Comparison of ENCODE assay signal across 9 cellular contexts in genomic region chr20:8082025-8082424, GRCh38. TPM values are rescaled to one million over a fixed set of nuclear protein-coding genes. Genes with fewer than 3 reads are reported as not detected.
DNase-seq lines count a peak whose midpoint lies in the region; ATAC-seq, FAIRE-seq and TF ChIP-seq lines count a peak whose summit lies in the region.
"Had no signal": no experiment of that assay in that cellular context is flagged by ENCODE, and none has a peak within 500 bp of the region (broad histone marks: within the 10 kb centered on the region; RNA-seq: fewer than 3 reads in every experiment).

No MANE protein-coding gene starts in this region.

- CTCF ChIA-PET in A549 (lab: Yijun Ruan, JAX) = no interaction called here

- no peaks in the 10 kb centered on the region for H3K36me3 Mint-ChIP-seq in glutamatergic neuron (ENCODE audit: unreplicated experiment)

- no peak for FAIRE-seq in A549 (lab: Jason Lieb, UNC)

- H3K4me2 ChIP-seq in A549 = no peak overlapping the region

- ATAC-seq in A549 (peak; percentile 77 to 80; a peak in 5 of 6 replicates), RWPE2 (ENCODE audit: low read depth) (peak; percentile 56; the same call in 2 of the 3 replicates), HG03175 (IDR thresholded peaks at IDR 0.05; ENCODE audit: unreplicated experiment) (no peak)

- H3K36me3 ChIP-seq in RWPE2 (ENCODE audit: low read depth) = no peaks in the 10 kb centered on the region; the same call in 1 of the 2 replicates

- no peak for TF ChIP-seq CTCF in A549 (IDR thresholded peaks at IDR 0.05)
- peak; percentile 55 for TF ChIP-seq CTCF in GM12864 (IDR thresholded peaks at IDR 0.05; ENCODE audit: low read depth, low read length, missing control alignments)
- no peak for TF ChIP-seq CTCF in RWPE2 (IDR thresholded peaks at IDR 0.05; ENCODE audit: poor library complexity, severe bottlenecking)
- peak; percentile 48 for TF ChIP-seq CTCF in glutamatergic neuron (IDR thresholded peaks at IDR 0.05; ENCODE audit: partially characterized antibody, unreplicated experiment)

- no peak overlapping the region for H3K4me3 ChIP-seq in A549
- H3K4me3 ChIP-seq in GM12864 (ENCODE audit: low read depth, low read length) = no peak overlapping the region
- H3K4me3 ChIP-seq in RWPE2 (ENCODE audit: severe bottlenecking) = no peak overlapping the region

- no peaks in the 10 kb centered on the region for H3K9me3 Mint-ChIP-seq in glutamatergic neuron (ENCODE audit: unreplicated experiment)
- H3K9me3 Mint-ChIP-seq: activated CD4-positive, alpha-beta T cell treated with anti-CD3 and anti-CD28 coated beads, Interleukin-2, amount 10 ng/mL, durations not matched to agents 24 days and 14 days had no signal

- peaks cover 3% of the 10 kb centered on the region; the same call in 1 of the 3 replicates for H3K4me1 ChIP-seq in A549
- no peaks in the 10 kb centered on the region for H3K4me1 ChIP-seq in RWPE2 (ENCODE audit: insufficient read depth, poor library complexity, severe bottlenecking)

- TF ChIP-seq POLR2A in A549 (IDR thresholded peaks at IDR 0.05; ENCODE audit: low read length) = no peak

- no peaks in the 10 kb centered on the region for H3K27me3 Mint-ChIP-seq in glutamatergic neuron (ENCODE audit: unreplicated experiment)

- peak; percentile 3 to 45 for DNase-seq in A549 (ENCODE audit: low read depth in 1 of 2, low spot score in 1 of 2)
- DNase-seq in GM12864 (ENCODE audit: low read depth) = no peak
- DNase-seq in RWPE2 (ENCODE audit: low spot score) = no peak
- DNase-seq in glutamatergic neuron = no peak
- no peak for DNase-seq in NCI-H2196 (lab: John Stamatoyannopoulos, UW; ENCODE audit: unreplicated experiment)
- DNase-seq in superior temporal gyrus (ENCODE audit: extremely low spot score) = no peak
- no peak for DNase-seq in mucosa of gallbladder (ENCODE audit: low spot score)
- DNase-seq: activated CD4-positive, alpha-beta T cell treated with anti-CD3 and anti-CD28 coated beads, Interleukin-2, amount 10 ng/mL, durations not matched to agents 24 days and 14 days had no signal

- peaks cover 3% of the 10 kb centered on the region for H3K27me3 ChIP-seq in RWPE2 (ENCODE audit: insufficient read depth, poor library complexity, severe bottlenecking)

- TF ChIP-seq EP300 in A549 (IDR thresholded peaks at IDR 0.05) = no peak

- H3K4me1 Mint-ChIP-seq in glutamatergic neuron (ENCODE audit: low read depth, unreplicated experiment) = peaks cover 6% of the 10 kb centered on the region
- H3K4me1 Mint-ChIP-seq: activated CD4-positive, alpha-beta T cell treated with anti-CD3 and anti-CD28 coated beads, Interleukin-2, amount 10 ng/mL, durations not matched to agents 24 days and 14 days had no signal

- no peak overlapping the region for H3K27ac ChIP-seq in A549
- no peak overlapping the region for H3K27ac ChIP-seq in RWPE2 (ENCODE audit: poor library complexity, severe bottlenecking)

- no peak overlapping the region for H3K4me3 Mint-ChIP-seq in glutamatergic neuron (ENCODE audit: unreplicated experiment)
- H3K4me3 Mint-ChIP-seq: activated CD4-positive, alpha-beta T cell treated with anti-CD3 and anti-CD28 coated beads, Interleukin-2, amount 10 ng/mL, durations not matched to agents 24 days and 14 days had no signal

- H3K27ac Mint-ChIP-seq in glutamatergic neuron (ENCODE audit: unreplicated experiment) = no peak overlapping the region
- H3K27ac Mint-ChIP-seq: activated CD4-positive, alpha-beta T cell treated with anti-CD3 and anti-CD28 coated beads, Interleukin-2, amount 10 ng/mL, durations not matched to agents 24 days and 14 days had no signal

- POLR2A ChIA-PET in A549 (lab: Yijun Ruan, JAX) = interaction anchor here (0.6 kb wide), 1 partner anchor 699 kb away, joined by 3 read pairs; no protein-coding TSS in a partner anchor

- no peak for TF ChIP-seq RAD21 in A549 (conservative IDR thresholded peaks at IDR 0.05 in 1 of 2, IDR thresholded peaks at IDR 0.05 in 1 of 2)

- H3K9me3 ChIP-seq in A549 = no peaks in the 10 kb centered on the region
- no peaks in the 10 kb centered on the region for H3K9me3 ChIP-seq in RWPE2 (ENCODE audit: severe bottlenecking)

TF ChIP-seq in A549, 52 proteins besides CTCF, POLR2A, EP300 and RAD21:
- TF ChIP-seq ESRRA (IDR thresholded peaks at IDR 0.05; ENCODE audit: borderline replicate concordance, low read length) = no peak
- no peak for TF ChIP-seq MAX (IDR thresholded peaks at IDR 0.05)
- no peak for TF ChIP-seq RCOR1 (IDR thresholded peaks at IDR 0.05; ENCODE audit: low read depth, low read length)
- TF ChIP-seq MYC (IDR thresholded peaks at IDR 0.05; ENCODE audit: borderline replicate concordance, low read length) = no peak
- TF ChIP-seq SMC3 (IDR thresholded peaks at IDR 0.05) = no peak
- TF ChIP-seq SREBF2 (IDR thresholded peaks at IDR 0.05) = no peak
- no peak for TF ChIP-seq KDM5A (IDR thresholded peaks at IDR 0.05)
- no peak for TF ChIP-seq PHF8 (IDR thresholded peaks at IDR 0.05; ENCODE audit: borderline replicate concordance, low read depth)
- no peak for TF ChIP-seq BHLHE40 (IDR thresholded peaks at IDR 0.05; ENCODE audit: low read depth, low read length)
- TF ChIP-seq FOSL2 (IDR thresholded peaks at IDR 0.05) = no peak
- TF ChIP-seq FOSL2 (CRISPR knock-in tag; IDR thresholded peaks at IDR 0.05) = no peak
- TF ChIP-seq ZC3H11A (IDR thresholded peaks at IDR 0.05) = no peak
- TF ChIP-seq CBX2 (IDR thresholded peaks at IDR 0.05; ENCODE audit: borderline replicate concordance, low read depth) = no peak
- no peak for TF ChIP-seq POLR2AphosphoS2 (conservative IDR thresholded peaks at IDR 0.05; ENCODE audit: low read length)
- TF ChIP-seq MAFK (IDR thresholded peaks at IDR 0.05; ENCODE audit: partially characterized antibody) = no peak

RNA-seq across cellular contexts. Expression of gene PLCB1, which starts 50.0 kb away (rescaled TPM):
- polyA plus RNA-seq in A549 (2011; rRNA removed) = 5.9 and 6.3 TPM in 2 replicates
- polyA plus RNA-seq in A549 (2012; cell fraction: cytosol; rRNA removed) = 0.32 and 0.47 TPM in 2 replicates
- 0.25 and 0.56 TPM in 2 replicates for polyA plus RNA-seq in A549 (2012; cell fraction: nucleus; rRNA removed)
- polyA plus RNA-seq in A549 (2017; fragmentation: RNase III; extraction: RNeasy Plus Mini Kit Qiagen cat#74134 plus additional on column Dnase treatment) = 0.60 to 1.0 TPM (median 0.97 TPM) in 3 replicates
- polyA minus RNA-seq in A549 (2011; rRNA and poly(A)+ RNA removed) = 6.5 and 10.2 TPM in 2 replicates
- 37.4 TPM for total RNA-seq in glutamatergic neuron (ENCODE audit: unreplicated experiment)
- 19.0 TPM for total RNA-seq in mucosa of gallbladder

Comparison
In these comparisons a context has a peak if more than half of its experiments do, and no peak if none do; other contexts are left out.
1. DNase-seq: peak in A549 (2 of 2); none in GM12864 (single experiment), RWPE2 (single experiment), glutamatergic neuron (single experiment), NCI-H2196 (single experiment), superior temporal gyrus (single experiment) and mucosa of gallbladder (single experiment).
2. CTCF ChIP-seq: peak in GM12864 (single experiment) and glutamatergic neuron (single experiment); none in A549 (single experiment) and RWPE2 (single experiment).